ENCODE assay signal across 8 cellular contexts in genomic region chr3:37713820-37714204, GRCh38.
"Had no signal": no experiment of that assay in that cellular context is flagged by ENCODE, and none has a peak within 500 bp of the region (broad histone marks: within the 10 kb centered on the region; RNA-seq: fewer than 3 reads in every experiment).

No MANE protein-coding gene starts in this region.

- ATAC-seq: naive thymus-derived CD8-positive, alpha-beta T cell; stimulated activated effector memory CD8-positive, alpha-beta T cell treated with anti-CD3 and anti-CD28 coated beads, Interleukin-12 subunit alpha, Interleukin-12 subunit beta, amount 100 ng/mL, for 72 hours had no signal

- H3K27ac ChIP-seq: brain microvascular endothelial cell had no signal

- DNase-seq: activated CD4-positive, alpha-beta T cell treated with anti-CD3 and anti-CD28 coated beads, Interleukin-2, amount 50 U/mL, for 4 hours; activated CD4-positive, CD25-positive, alpha-beta regulatory T cell treated with anti-CD3 and anti-CD28 coated beads, Interleukin-2, amount 50 U/mL, for 72 hours; activated T-cell treated with anti-CD3 and anti-CD28 coated beads, Interleukin-2, amount 50 U/mL, for 1 hour; foreskin melanocyte; naive thymus-derived CD8-positive, alpha-beta T cell had no signal

- H3K4me3 ChIP-seq: smooth muscle cell had no signal

- H3K36me3 ChIP-seq: brain microvascular endothelial cell had no signal
